In genomic region chr2:37358466-37358865, GRCh38 we compare ENCODE assay signal across 20 cellular contexts. TPM values are rescaled to one million over a fixed set of nuclear protein-coding genes. Genes with fewer than 3 reads are reported as not detected.
"Had no signal": no experiment of that assay in that cellular context is flagged by ENCODE, and none has a peak within 500 bp of the region (broad histone marks: within the 10 kb centered on the region; RNA-seq: fewer than 3 reads in every experiment).

No MANE protein-coding gene starts in this region.

- H3K27ac ChIP-seq: coronary artery, gastrocnemius medialis, hepatocyte, parathyroid adenoma, right lobe of liver had no signal

- H3K4me1 ChIP-seq: parathyroid adenoma, right lobe of liver had no signal

- H3K9ac ChIP-seq: parathyroid adenoma had no signal

- H3K27me3 ChIP-seq: gastrocnemius medialis, heart left ventricle, hepatocyte, right lobe of liver had no signal

- FAIRE-seq: kidney, small intestine, urothelium cell line had no signal

- DNase-seq: effector memory CD8-positive, alpha-beta T cell; foreskin fibroblast; gastrocnemius medialis; heart left ventricle; kidney; mucosa of descending colon; naive B cell; right lobe of liver; small intestine; stimulated activated CD4-positive, alpha-beta T cell treated with anti-CD3 and anti-CD28 coated beads, Interleukin-15, amount 100 ng/mL, for 24 hours; stimulated activated CD4-positive, alpha-beta T cell treated with anti-CD3 and anti-CD28 coated beads, Interleukin-2, amount 100 ng/mL, for 48 hours; stimulated activated naive B cell treated with anti-CD40 and anti-IgM and Interleukin-4, amounts not matched to agents 10 μg/mL and 1 μg/mL and 100 μg/mL, for 72 hours had no signal

- H3K9me3 ChIP-seq: gastrocnemius medialis, heart left ventricle, mucosa of descending colon, right lobe of liver had no signal

- ATAC-seq: effector memory CD8-positive, alpha-beta T cell; gastrocnemius medialis; heart left ventricle; left lobe of liver; mucosa of descending colon; natural killer cell treated with Interleukin-12 subunit alpha and Interleukin-12 subunit beta and Interleukin-15 and Interleukin-18, amount 100 ng/mL, for 72 hours; right lobe of liver; stimulated activated naive B cell treated with anti-CD40 and anti-IgM and Interleukin-4, amounts not matched to agents 10 μg/mL and 1 μg/mL and 100 μg/mL, for 72 hours had no signal

- H2AFZ ChIP-seq: hepatocyte, parathyroid adenoma had no signal

- H3K36me3 ChIP-seq: gastrocnemius medialis, heart left ventricle, right lobe of liver had no signal

- H3K4me3 ChIP-seq: coronary artery, gastrocnemius medialis, heart left ventricle, hepatocyte, lung, mucosa of descending colon, right lobe of liver had no signal

- H3K79me2 ChIP-seq: hepatocyte, parathyroid adenoma had no signal

RNA-seq across cellular contexts. Expression of gene QPCT, which starts 14.0 kb away (rescaled TPM):
- total RNA-seq: neural crest cell had no signal
